In the genomic region with DNA sequence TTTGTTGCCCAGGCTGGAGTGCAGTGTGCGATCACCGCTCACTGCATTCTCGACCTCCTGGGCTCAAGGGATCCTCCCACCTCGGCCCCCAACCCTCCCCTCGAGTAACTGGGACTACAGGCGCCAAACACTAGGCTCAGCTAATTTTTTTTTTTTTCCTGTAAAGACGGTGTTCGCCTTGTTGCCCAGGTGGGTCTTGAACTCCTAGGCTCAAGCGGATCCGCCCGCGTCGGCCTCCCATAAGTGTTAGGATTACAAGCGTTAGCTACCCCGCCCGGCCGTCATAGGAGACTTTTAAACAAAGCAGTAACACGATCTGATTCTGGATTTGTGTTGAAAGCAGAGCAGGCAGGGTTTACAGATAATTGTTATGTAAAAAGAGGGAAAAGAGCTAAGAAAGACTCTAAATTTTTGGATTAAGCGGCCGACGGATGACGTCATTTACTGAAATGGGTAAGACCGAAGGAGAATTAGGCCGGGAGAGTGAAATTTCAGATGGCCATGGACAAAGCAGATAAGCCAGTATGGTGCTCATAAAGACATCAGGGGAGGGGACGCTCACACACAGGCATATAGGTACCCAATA, we compare ENCODE assay signal across 8 cellular contexts. TPM values are rescaled to one million over a fixed set of nuclear protein-coding genes. Genes with fewer than 3 reads are reported as not detected.
DNase-seq lines count a peak whose midpoint lies in the region; ATAC-seq and TF ChIP-seq lines count a peak whose summit lies in the region.

No MANE protein-coding gene starts in this region.

- TF ChIP-seq CTCF in type B pancreatic cell (conservative IDR thresholded peaks at IDR 0.05) = no peak

- ATAC-seq in GM18511 (IDR thresholded peaks at IDR 0.05; ENCODE audit: unreplicated experiment) = peak; percentile 14
- ATAC-seq in HG02642 (IDR thresholded peaks at IDR 0.05; ENCODE audit: poor library complexity, unreplicated experiment) = peak; percentile 14
- ATAC-seq in naive B cell (ENCODE audit: low read depth in 2 of 2) = peak in 1 of 2 donors; percentile 2
- ATAC-seq in GM18505 (IDR thresholded peaks at IDR 0.05; ENCODE audit: unreplicated experiment) = no peak

- peaks cover 14% of the 10 kb centered on the region for H3K36me3 Mint-ChIP-seq in activated CD4-positive, alpha-beta memory T cell treated with anti-CD3 and anti-CD28 coated beads, Interleukin-2, amount 10 ng/mL, durations not matched to agents 7 days and 5 days (ENCODE audit: low read depth)
- H3K36me3 Mint-ChIP-seq in naive B cell (no peaks in the 10 kb centered on the region), type B pancreatic cell (peaks cover 1% of the 10 kb centered on the region)

- H3K4me1 Mint-ChIP-seq in activated CD4-positive, alpha-beta memory T cell treated with anti-CD3 and anti-CD28 coated beads, Interleukin-2, amount 10 ng/mL, durations not matched to agents 7 days and 5 days = peaks cover 44% of the 10 kb centered on the region
- H3K4me1 Mint-ChIP-seq in naive B cell (peaks cover 44 to 54% (median 49%) of the 10 kb centered on the region in 3 donors), type B pancreatic cell (ENCODE audit: unreplicated experiment) (peaks cover 36% of the 10 kb centered on the region)

- peak overlapping the region; percentile 97 for H3K27ac Mint-ChIP-seq in activated CD4-positive, alpha-beta memory T cell treated with anti-CD3 and anti-CD28 coated beads, Interleukin-2, amount 10 ng/mL, durations not matched to agents 7 days and 5 days
- H3K27ac Mint-ChIP-seq in naive B cell = peak overlapping the region; percentile 98 to 100 (median 100)
- peak overlapping the region; percentile 99 for H3K27ac Mint-ChIP-seq in type B pancreatic cell

- peak; percentile 68 for DNase-seq in NCI-H1694 (lab: John Stamatoyannopoulos, UW)
- no peak for DNase-seq in activated CD4-positive, alpha-beta memory T cell treated with anti-CD3 and anti-CD28 coated beads, Interleukin-2, amount 10 ng/mL, durations not matched to agents 7 days and 5 days
- DNase-seq in erythroblast (lab: John Stamatoyannopoulos, UW) = peak; percentile 93 to 95
- no peak for DNase-seq in naive B cell
- DNase-seq in type B pancreatic cell (ENCODE audit: extremely low spot score, unreplicated experiment) = no peak

- no peak for TF ChIP-seq POLR2A in erythroblast (IDR thresholded peaks at IDR 0.05; ENCODE audit: low read length)
- TF ChIP-seq POLR2A in GM18505 (IDR thresholded peaks at IDR 0.05; ENCODE audit: borderline replicate concordance, extremely low read depth, insufficient read depth, insufficient read length) = no peak

- CTCF ChIA-PET in activated CD4-positive, alpha-beta memory T cell treated with anti-CD3 and anti-CD28 coated beads, Interleukin-2, amount 10 ng/mL, durations not matched to agents 7 days and 5 days (lab: Charles Lee) = interaction anchor here (0.7 to 3.9 kb wide), 12 partner anchors 8 to 778 kb away, joined by 3 to 33 read pairs (median 4); a partner anchor contains a TSS

- peak overlapping the region; percentile 86 for H3K4me3 Mint-ChIP-seq in activated CD4-positive, alpha-beta memory T cell treated with anti-CD3 and anti-CD28 coated beads, Interleukin-2, amount 10 ng/mL, durations not matched to agents 7 days and 5 days
- H3K4me3 Mint-ChIP-seq in naive B cell (peak overlapping the region; percentile 85 to 100 (median 99)), type B pancreatic cell (peak overlapping the region; percentile 97)

- no peaks in the 10 kb centered on the region for H3K9me3 Mint-ChIP-seq in activated CD4-positive, alpha-beta memory T cell treated with anti-CD3 and anti-CD28 coated beads, Interleukin-2, amount 10 ng/mL, durations not matched to agents 7 days and 5 days
- H3K9me3 Mint-ChIP-seq in naive B cell = no peaks in the 10 kb centered on the region
- no peaks in the 10 kb centered on the region for H3K9me3 Mint-ChIP-seq in type B pancreatic cell

- H3K27me3 Mint-ChIP-seq in activated CD4-positive, alpha-beta memory T cell treated with anti-CD3 and anti-CD28 coated beads, Interleukin-2, amount 10 ng/mL, durations not matched to agents 7 days and 5 days = no peaks in the 10 kb centered on the region
- H3K27me3 Mint-ChIP-seq in naive B cell (no peaks in the 10 kb centered on the region), type B pancreatic cell (no peaks in the 10 kb centered on the region)

- POLR2A ChIA-PET in activated CD4-positive, alpha-beta memory T cell treated with anti-CD3 and anti-CD28 coated beads, Interleukin-2, amount 10 ng/mL, durations not matched to agents 7 days and 5 days (lab: Charles Lee) = interaction anchor here (0.5 to 5.0 kb wide), 24 partner anchors 9 to 1425 kb away, joined by 3 to 45 read pairs (median 7); a partner anchor contains a TSS

RNA-seq across cellular contexts. Expression of a gene that starts 0.7 kb away (rescaled TPM):
- 10 to 100 TPM; 10.5 to 12.2 TPM for total RNA-seq in activated CD4-positive, alpha-beta memory T cell treated with anti-CD3 and anti-CD28 coated beads, Interleukin-2, amount 10 ng/mL, durations not matched to agents 7 days and 5 days
- polyA plus RNA-seq in naive B cell (ENCODE audit: low read depth in 6 of 6) = 10 to 100 TPM in 1 of 6 donors, 1 to 10 TPM in 5; 4.7 to 10.3 (median 7.2) TPM
- 17.9 and 24.9 TPM in 2 replicates for total RNA-seq in type B pancreatic cell (ENCODE audit: low replicate concordance)

RNA-seq across cellular contexts. Expression of a gene that starts 1.1 kb away (rescaled TPM):
- 10 to 100 TPM; 34.5 to 36.5 TPM for total RNA-seq in activated CD4-positive, alpha-beta memory T cell treated with anti-CD3 and anti-CD28 coated beads, Interleukin-2, amount 10 ng/mL, durations not matched to agents 7 days and 5 days
- 10 to 100 TPM; 10.5 to 24.6 (median 16.2) TPM for polyA plus RNA-seq in naive B cell (ENCODE audit: low read depth in 6 of 6)
- 41.8 and 44.4 TPM in 2 replicates for total RNA-seq in type B pancreatic cell (ENCODE audit: low replicate concordance)

Comparison
In these comparisons a context has a peak if more than half of its experiments do, and no peak if none do; other contexts are left out.
1. DNase-seq: peak in NCI-H1694 (single experiment) and erythroblast (2 of 2); none in activated CD4-positive, alpha-beta memory T cell treated with anti-CD3 and anti-CD28 coated beads, Interleukin-2, amount 10 ng/mL, durations not matched to agents 7 days and 5 days (single experiment), naive B cell (single experiment) and type B pancreatic cell (single experiment).
2. Peak in every context shown above with its lines, with median percentiles within 50 percentile points of each other: H3K27ac Mint-ChIP-seq and H3K4me3 Mint-ChIP-seq.